14 cellular contexts compared by ENCODE assay signal in the genomic region with DNA sequence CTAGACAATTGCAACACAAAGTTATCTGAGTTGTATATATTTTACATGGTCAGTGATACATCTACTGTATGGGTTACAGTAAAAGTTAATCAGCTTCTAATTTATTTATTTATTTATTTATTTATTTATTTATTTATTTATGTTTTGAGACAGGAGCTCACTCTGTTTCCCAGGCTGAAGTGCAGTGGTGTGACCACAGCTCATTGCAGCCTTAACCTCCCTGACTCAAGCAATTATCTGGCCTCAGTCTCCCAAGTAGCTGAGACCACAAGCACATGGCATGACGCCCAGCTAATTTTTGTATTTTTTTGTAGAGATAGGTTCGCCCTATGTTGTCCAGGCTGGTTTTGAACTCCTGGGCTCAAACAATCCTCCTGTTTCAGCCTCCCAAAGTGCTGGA.
DNase-seq lines count a peak whose midpoint lies in the region; ATAC-seq and TF ChIP-seq lines count a peak whose summit lies in the region.
"Had no signal": no experiment of that assay in that cellular context is flagged by ENCODE, and none has a peak within 500 bp of the region (broad histone marks: within the 10 kb centered on the region; RNA-seq: fewer than 3 reads in every experiment).

No MANE protein-coding gene starts in this region.

- peaks cover 5% of the 10 kb centered on the region for H3F3A ChIP-seq in GM23248 (ENCODE audit: insufficient read depth)

- 90 to 92% methylated on average over 2 of the region's 2 CpGs for WGBS in GM23248 (ENCODE audit: low coverage in 1 of 2, low lambda C conversion rate in 2 of 2, missing lambda C conversion rate in 2 of 2), 2 experiments

- H3K36me3 Mint-ChIP-seq in activated T-helper 17 cell treated with anti-CD3 and anti-CD28 coated beads, Interleukin-2, amount 50 U/mL, for 72 hours (ENCODE audit: low read depth), result no peaks in the 10 kb centered on the region

- H3K79me2 ChIP-seq in GM23248 (ENCODE audit: insufficient read depth), result no peaks in the 10 kb centered on the region

- no peak overlapping the region for H3K4me3 Mint-ChIP-seq in activated T-helper 17 cell treated with anti-CD3 and anti-CD28 coated beads, Interleukin-2, amount 50 U/mL, for 72 hours

- DNase-seq in A172 (ENCODE audit: low spot score), result peak; percentile 40
- peak; percentile 8 for DNase-seq in GM23248
- DNase-seq in fibroblast of villous mesenchyme (ENCODE audit: low read depth), result peak; percentile 76
- no peak for DNase-seq in left lung
- no peak for DNase-seq in HuH-7 (ENCODE audit: low spot score)
- DNase-seq: activated T-cell treated with anti-CD3 and anti-CD28 coated beads, Interleukin-2, amount 50 U/mL, for 1 hour; cerebellar nuclear complex; mesendoderm; stimulated activated CD4-positive, alpha-beta T cell treated with anti-CD3 and anti-CD28 coated beads, Interleukin-4, amount 100 ng/mL, for 4 hours; stimulated activated naive CD4-positive, alpha-beta T cell had no signal

- peaks cover 19% of the 10 kb centered on the region for H3K4me1 ChIP-seq in GM23248 (ENCODE audit: insufficient read depth)
- H3K4me1 ChIP-seq in left lung, result peaks cover 6 to 23% of the 10 kb centered on the region in 2 donors
- H3K4me1 ChIP-seq: BLaER1 had no signal

- H4K20me1 ChIP-seq in GM23248 (ENCODE audit: insufficient read depth), result no peaks in the 10 kb centered on the region

- H3K9me3 ChIP-seq in GM23248 (ENCODE audit: low read depth) (no peaks in the 10 kb centered on the region), left lung (no peaks in the 10 kb centered on the region)

- no peak for TF ChIP-seq CTCF in fibroblast of villous mesenchyme (IDR thresholded peaks at IDR 0.05; ENCODE audit: insufficient read depth, low read depth, low read length)
- no peak for TF ChIP-seq CTCF in left lung (IDR thresholded peaks at IDR 0.05)

- no peaks in the 10 kb centered on the region for H3K27me3 ChIP-seq in GM23248 (replicated peaks; ENCODE audit: insufficient read depth)
- no peaks in the 10 kb centered on the region for H3K27me3 ChIP-seq in left lung
- H3K27me3 ChIP-seq: BLaER1 had no signal

- H3K27me3 Mint-ChIP-seq in activated T-helper 17 cell treated with anti-CD3 and anti-CD28 coated beads, Interleukin-2, amount 50 U/mL, for 72 hours, result no peaks in the 10 kb centered on the region

- H3K27ac Mint-ChIP-seq in activated T-helper 17 cell treated with anti-CD3 and anti-CD28 coated beads, Interleukin-2, amount 50 U/mL, for 72 hours, result peak overlapping the region; percentile 1

- H3K36me3 ChIP-seq in GM23248 (ENCODE audit: low read depth), result no peaks in the 10 kb centered on the region
- peaks cover 0 to 10% of the 10 kb centered on the region in 2 donors for H3K36me3 ChIP-seq in left lung

- peak overlapping the region; percentile 66 for H3K4me2 ChIP-seq in GM23248 (ENCODE audit: unreplicated experiment)
- H3K4me2 ChIP-seq: BLaER1 had no signal

- H2AFZ ChIP-seq in GM23248, result no peak overlapping the region

- H3K27ac ChIP-seq in GM23248, result peak overlapping the region; percentile 80
- H3K27ac ChIP-seq in left lung, result peak overlapping the region in 1 of 2 donors; percentile 82
- H3K27ac ChIP-seq: BLaER1 had no signal

- in situ Hi-C loops in GM23248 (cut with MboI), result no loop called here

- no peaks in the 10 kb centered on the region for H3K9me2 ChIP-seq in GM23248 (ENCODE audit: insufficient read depth)

- H3K4me1 Mint-ChIP-seq in activated T-helper 17 cell treated with anti-CD3 and anti-CD28 coated beads, Interleukin-2, amount 50 U/mL, for 72 hours, result peaks cover 6% of the 10 kb centered on the region

- intact Hi-C loops in left lung (cut with DNase I), result no loop called here

- H3K4me3 ChIP-seq in GM23248 (no peak overlapping the region), fibroblast of villous mesenchyme (ENCODE audit: low read depth, low read length) (no peak overlapping the region), left lung (no peak overlapping the region)
- H3K4me3 ChIP-seq: BLaER1 had no signal

- ATAC-seq in activated T-helper 17 cell treated with anti-CD3 and anti-CD28 coated beads, Interleukin-2, amount 50 U/mL, for 72 hours (replicated peaks), result no peak
- ATAC-seq in left lung, result no peak
- ATAC-seq in HG03521 (IDR thresholded peaks at IDR 0.05; ENCODE audit: unreplicated experiment), result no peak
- no peak for ATAC-seq in GM21786 (IDR thresholded peaks at IDR 0.05; ENCODE audit: unreplicated experiment)

- H3K9me3 Mint-ChIP-seq in activated T-helper 17 cell treated with anti-CD3 and anti-CD28 coated beads, Interleukin-2, amount 50 U/mL, for 72 hours, result no peaks in the 10 kb centered on the region

- H3K9ac ChIP-seq in GM23248, result peak overlapping the region; percentile 31
- H3K9ac ChIP-seq: BLaER1 had no signal

Comparison
In these comparisons a context has a peak if more than half of its experiments do, and no peak if none do; other contexts are left out.
1. DNase-seq: peak in A172 (single experiment), GM23248 (single experiment) and fibroblast of villous mesenchyme (single experiment); none in left lung (0 of 2) and HuH-7 (single experiment).